ENCODE assay signal across 8 cellular contexts in genomic region chr9:32572900-32573523, GRCh38. TPM values are rescaled to one million over a fixed set of nuclear protein-coding genes. Genes with fewer than 3 reads are reported as not detected.
A peak's percentile ranks its signal among the peaks of the same experiment; 100 is the strongest.
DNase-seq lines count a peak whose midpoint lies in the region; ATAC-seq and TF ChIP-seq lines count a peak whose summit lies in the region.

NDUFB6 (minus strand) TSS chr9:32573159; CDS start chr9:32573060, 99 bp downstream.

- H3K4me1 ChIP-seq in right lobe of liver, result peaks cover 0 to 17% (median 4%) of the 10 kb centered on the region in 4 donors

- H3K9me3 ChIP-seq in right lobe of liver, result no peaks in the 10 kb centered on the region

- peaks cover 0 to 3% (median 0%) of the 10 kb centered on the region in 4 donors for H3K36me3 ChIP-seq in right lobe of liver

- intact Hi-C loops in right lobe of liver (cut with DNase I), result loop anchor here in 1 of 2 donors (5.0 kb wide), 1 partner anchor 196 kb away; no protein-coding TSS in a partner anchor

- TF ChIP-seq POLR2A in right lobe of liver (IDR thresholded peaks at IDR 0.05), result peak; percentile 82

- H3K27ac ChIP-seq in C4-2B (peak within 1 kb of the TSS; percentile 87), right lobe of liver (peak within 1 kb of the TSS; percentile 84 to 86 (median 84))

- DNase-seq in NCI-H82 (lab: John Stamatoyannopoulos, UW), result peak; percentile 93
- peak; percentile 95 to 96 for DNase-seq in activated CD4-positive, alpha-beta T cell treated with anti-CD3 and anti-CD28 coated beads, Interleukin-2, amount 50 U/mL, for 48 hours
- peak; percentile 86 to 92 for DNase-seq in dermis microvascular lymphatic vessel endothelial cell (ENCODE audit: low read depth in 2 of 2)
- peak; percentile 94 to 96 (median 95) for DNase-seq in right lobe of liver
- peak; percentile 93 to 96 for DNase-seq in stimulated activated CD4-positive, alpha-beta T cell treated with anti-CD3 and anti-CD28 coated beads, Interleukin-4, amount 100 ng/mL, for 4 hours

- ATAC-seq in GM19397 (IDR thresholded peaks at IDR 0.05; ENCODE audit: unreplicated experiment) (peak; percentile 90), HG03571 (IDR thresholded peaks at IDR 0.05; ENCODE audit: unreplicated experiment) (peak; percentile 88), right lobe of liver (peak; percentile 97 to 99 (median 98))

- 2% methylated on average over 18 of the region's 36 CpGs for WGBS in right lobe of liver (ENCODE audit: insufficient coverage, low coverage, low lambda C conversion rate, missing lambda C conversion rate)

- H3K27me3 ChIP-seq in right lobe of liver, result no peaks in the 10 kb centered on the region

- TF ChIP-seq CTCF in C4-2B (conservative IDR thresholded peaks at IDR 0.05), result no peak
- TF ChIP-seq CTCF in right lobe of liver (IDR thresholded peaks at IDR 0.05), result no peak

- H3K4me3 ChIP-seq in right lobe of liver, result peak within 1 kb of the TSS; percentile 67 to 95 (median 86)

RNA-seq across cellular contexts. Expression of gene NDUFB6, which starts in this region (rescaled TPM):
- total RNA-seq in dermis microvascular lymphatic vessel endothelial cell, result 25.4 and 43.3 TPM in 2 replicates
- 10 to 100 TPM; 28.9 to 39.9 (median 36.2) TPM for total RNA-seq in right lobe of liver

Comparison
In these comparisons a context has a peak if more than half of its experiments do, and no peak if none do; other contexts are left out.
1. Peak in every context shown above with its lines: DNase-seq, ATAC-seq, H3K4me3 ChIP-seq and H3K27ac ChIP-seq.